11 cellular contexts compared by ENCODE assay signal in the genomic region with DNA sequence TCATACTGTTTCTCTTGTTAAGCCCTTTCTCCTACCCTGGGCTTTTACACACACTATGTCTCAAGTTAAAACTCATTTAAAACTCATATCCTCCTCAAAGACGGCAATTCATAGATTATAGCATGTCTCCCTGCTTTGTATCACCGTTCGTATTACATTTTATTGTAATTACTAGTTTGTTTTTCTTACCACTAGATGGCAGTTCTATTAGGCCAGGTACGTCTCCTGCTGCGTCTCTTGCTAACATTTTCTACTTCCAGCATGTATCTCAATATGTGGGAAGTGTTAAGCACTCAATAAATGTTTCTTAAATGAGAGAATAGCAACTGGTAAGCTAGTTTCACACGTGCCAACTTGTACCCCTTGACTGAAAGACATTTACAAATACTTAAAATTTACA.
DNase-seq lines count a peak whose midpoint lies in the region; ATAC-seq and TF ChIP-seq lines count a peak whose summit lies in the region.
"Had no signal": no experiment of that assay in that cellular context is flagged by ENCODE, and none has a peak within 500 bp of the region (broad histone marks: within the 10 kb centered on the region; RNA-seq: fewer than 3 reads in every experiment).

No MANE protein-coding gene starts in this region.

- no peaks in the 10 kb centered on the region for H3K27me3 ChIP-seq in body of pancreas
- H3K27me3 ChIP-seq: stomach had no signal

- H3K4me3 ChIP-seq in NB4 (ENCODE audit: low read depth, low read length) (no peak overlapping the region), body of pancreas (no peak overlapping the region)
- H3K4me3 ChIP-seq: stomach had no signal

- DNase-seq in ELR (ENCODE audit: low read depth) (peak; percentile 34), NB4 (ENCODE audit: low read depth) (peak; percentile 26), body of pancreas (no peak), NCI-H146 treated with DMSO at 0.1 percent for 48 hours (lab: John Stamatoyannopoulos, UW; ENCODE audit: unreplicated experiment) (no peak), AML-193 (lab: John Stamatoyannopoulos, UW) (no peak)
- DNase-seq in activated naive CD4-positive, alpha-beta T cell (lab: John Stamatoyannopoulos, UW): no peak
- DNase-seq: activated T-cell treated with anti-CD3 and anti-CD28 coated beads, Interleukin-2, amount 50 U/mL, for 48 hours; SHP77 treated with DMSO at 0.1 percent for 48 hours; stomach had no signal

- peaks cover 11% of the 10 kb centered on the region for H3K9me3 Mint-ChIP-seq in nephron

- no peak overlapping the region for H3K4me3 Mint-ChIP-seq in nephron
- H3K4me3 Mint-ChIP-seq: mesothelial cell of epicardium had no signal

- TF ChIP-seq POLR2A in NB4 (IDR thresholded peaks at IDR 0.05; ENCODE audit: extremely low read depth, insufficient read length) (no peak), body of pancreas (IDR thresholded peaks at IDR 0.05) (no peak)

- no peaks in the 10 kb centered on the region for H3K27me3 Mint-ChIP-seq in nephron (ENCODE audit: low read depth)

- H3K4me1 ChIP-seq in body of pancreas: no peaks in the 10 kb centered on the region
- H3K4me1 ChIP-seq: stomach had no signal

- ATAC-seq in body of pancreas: no peak

- TF ChIP-seq CTCF in NB4 (IDR thresholded peaks at IDR 0.05; ENCODE audit: low read depth, low read length) (peak; percentile 27), body of pancreas (IDR thresholded peaks at IDR 0.05) (peak in 5 of 7 experiments; percentile 11 to 24 (median 21)), nephron (IDR thresholded peaks at IDR 0.05; ENCODE audit: unreplicated experiment in 3 of 3) (peak in 2 of 3 experiments; percentile 29 to 43)

- no peaks in the 10 kb centered on the region for H3K4me1 Mint-ChIP-seq in nephron

- no peaks in the 10 kb centered on the region for H3K36me3 Mint-ChIP-seq in nephron (ENCODE audit: low read depth)

- no peaks in the 10 kb centered on the region for H3K9me3 ChIP-seq in body of pancreas

- WGBS in body of pancreas, 2 donors: 26 to 28% methylated on average over 6 of the region's 6 CpGs

- no peak overlapping the region for H3K27ac Mint-ChIP-seq in nephron
- H3K27ac Mint-ChIP-seq: mesothelial cell of epicardium had no signal

- intact Hi-C loops in body of pancreas (cut with DNase I): no loop called here

- H3K27ac ChIP-seq in body of pancreas: no peak overlapping the region
- H3K27ac ChIP-seq: stomach had no signal

- no peaks in the 10 kb centered on the region for H3K36me3 ChIP-seq in body of pancreas (replicated peaks in 1 of 2; ENCODE audit: insufficient read depth in 1 of 2, low read depth in 2 of 2)
- H3K36me3 ChIP-seq: stomach had no signal

Comparison
In these comparisons a context has a peak if more than half of its experiments do, and no peak if none do; other contexts are left out.
1. DNase-seq: peak in ELR (single experiment) and NB4 (single experiment); none in body of pancreas (0 of 4), NCI-H146 treated with DMSO at 0.1 percent for 48 hours (single experiment), AML-193 (0 of 2) and activated naive CD4-positive, alpha-beta T cell (0 of 4).
2. Peak in every context shown above with its lines, with median percentiles within 50 percentile points of each other: CTCF ChIP-seq.